ENCODE assay signal across 14 cellular contexts in genomic region chrY:15440016-15440415, GRCh38.
A peak's percentile ranks its signal among the peaks of the same experiment; 100 is the strongest.
DNase-seq lines count a peak whose midpoint lies in the region; ATAC-seq and TF ChIP-seq lines count a peak whose summit lies in the region.
"Had no signal": no experiment of that assay in that cellular context is flagged by ENCODE, and none has a peak within 500 bp of the region (broad histone marks: within the 10 kb centered on the region; RNA-seq: fewer than 3 reads in every experiment).

No MANE protein-coding gene starts in this region.

- peak overlapping the region; percentile 60; the same call in 1 of the 2 replicates for H2AFZ ChIP-seq in OCI-LY7 (ENCODE audit: low read length)

- no peaks in the 10 kb centered on the region for H3K36me3 ChIP-seq in HUES64 (ENCODE audit: insufficient read depth, low read length)
- no peaks in the 10 kb centered on the region for H3K36me3 ChIP-seq in OCI-LY7 (ENCODE audit: insufficient read depth, low read length)

- no peak for TF ChIP-seq CTCF in OCI-LY7 (conservative IDR thresholded peaks at IDR 0.05; ENCODE audit: low read length)

- H4K20me1 ChIP-seq in OCI-LY7 (ENCODE audit: insufficient read depth, low read length), result no peaks in the 10 kb centered on the region

- no peak overlapping the region for H3K9ac ChIP-seq in HUES64 (ENCODE audit: low read depth, low read length)

- no peaks in the 10 kb centered on the region for H3K9me2 ChIP-seq in OCI-LY7 (ENCODE audit: insufficient read depth, low read length)

- H3K9me3 ChIP-seq in HUES64 (ENCODE audit: insufficient read depth, low read depth, low read length) (peaks cover 10% of the 10 kb centered on the region; the same call in 1 of the 2 replicates), OCI-LY7 (ENCODE audit: low read length) (no peaks in the 10 kb centered on the region)

- CTCF ChIA-PET in OCI-LY7 (lab: Charles Lee; ENCODE audit: unreplicated experiment), result no interaction called here

- 0 out of 2 replicates have a peak overlapping the region, but pooled peaks have one; percentile 27 for H3K4me2 ChIP-seq in OCI-LY7 (ENCODE audit: low read length)

- H3K27me3 ChIP-seq in HUES64 (ENCODE audit: insufficient read depth, low read length), result no peaks in the 10 kb centered on the region

- DNase-seq in OCI-LY7 (ENCODE audit: low spot score) (no peak), iPS DF 19.7 (ENCODE audit: low read depth, low spot score) (peak; percentile 25)
- DNase-seq in activated naive CD4-positive, alpha-beta T cell treated with anti-CD3 and anti-CD28 coated beads, Interleukin-2, amount 50 U/mL, for 16 hours, result no peak
- DNase-seq: C1 segment of cervical spinal cord; Calu3; CD4-positive, alpha-beta memory T cell; COR-L47; DMS53; DMS79 treated with DMSO at 0.1 percent for 48 hours; H7; HCEC 1CT had no signal

- intact Hi-C loops in OCI-LY7 (cut with micrococcal nuclease; ENCODE audit: unreplicated experiment), result loop anchor here (5.0 kb wide), 1 partner anchor 62 kb away; no protein-coding TSS in a partner anchor

- no peaks in the 10 kb centered on the region for H3K79me2 ChIP-seq in OCI-LY7 (ENCODE audit: insufficient read depth, low read depth, low read length)

- H3K4me3 ChIP-seq in HUES64 (ENCODE audit: low read length) (no peak overlapping the region), OCI-LY7 (ENCODE audit: low read depth, low read length, poor library complexity, severe bottlenecking) (no peak overlapping the region)

- H3K4me1 ChIP-seq in HUES64 (ENCODE audit: insufficient read depth, low read length) (peaks cover 14% of the 10 kb centered on the region; the same call in 1 of the 2 replicates), OCI-LY7 (ENCODE audit: insufficient read depth, low read length, poor library complexity, severe bottlenecking) (peaks cover 33% of the 10 kb centered on the region)

- H3K27ac ChIP-seq in HUES64 (ENCODE audit: low read depth, low read length) (peak overlapping the region; percentile 69; the same call in 1 of the 2 replicates), OCI-LY7 (ENCODE audit: low read depth, low read length, poor library complexity, severe bottlenecking) (no peak overlapping the region)

- BruUV-seq in OCI-LY7 (replicated peaks; lab: Mats Ljungman, UMichigan), result no TSS peak

- POLR2A ChIA-PET in OCI-LY7 (lab: Charles Lee), result interaction anchor here (0.9 to 1.5 kb wide), 2 partner anchors 15 to 26 kb away, joined by 3 to 4 read pairs; no protein-coding TSS in a partner anchor

- 31% methylated on average over 3 of the region's 3 CpGs for WGBS in HUES64

- ATAC-seq in GM21737 (IDR thresholded peaks at IDR 0.05; ENCODE audit: unreplicated experiment) (no peak), HG03175 (IDR thresholded peaks at IDR 0.05; ENCODE audit: unreplicated experiment) (no peak)
